In genomic region chr2:174597347-174598047, GRCh38 we compare ENCODE assay signal across 8 cellular contexts. TPM values are rescaled to one million over a fixed set of nuclear protein-coding genes. Genes with fewer than 3 reads are reported as not detected.
A peak's percentile ranks its signal among the peaks of the same experiment; 100 is the strongest.
DNase-seq lines count a peak whose midpoint lies in the region; ATAC-seq and TF ChIP-seq lines count a peak whose summit lies in the region.

A gene with protein sequence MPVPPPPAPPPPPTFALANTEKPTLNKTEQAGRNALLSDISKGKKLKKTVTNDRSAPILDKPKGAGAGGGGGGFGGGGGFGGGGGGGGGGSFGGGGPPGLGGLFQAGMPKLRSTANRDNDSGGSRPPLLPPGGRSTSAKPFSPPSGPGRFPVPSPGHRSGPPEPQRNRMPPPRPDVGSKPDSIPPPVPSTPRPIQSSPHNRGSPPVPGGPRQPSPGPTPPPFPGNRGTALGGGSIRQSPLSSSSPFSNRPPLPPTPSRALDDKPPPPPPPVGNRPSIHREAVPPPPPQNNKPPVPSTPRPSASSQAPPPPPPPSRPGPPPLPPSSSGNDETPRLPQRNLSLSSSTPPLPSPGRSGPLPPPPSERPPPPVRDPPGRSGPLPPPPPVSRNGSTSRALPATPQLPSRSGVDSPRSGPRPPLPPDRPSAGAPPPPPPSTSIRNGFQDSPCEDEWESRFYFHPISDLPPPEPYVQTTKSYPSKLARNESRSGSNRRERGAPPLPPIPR (minus strand): TSS chr2:174597804. CDS start chr2:174585573, 12,231 bp downstream.

- TF ChIP-seq CTCF in activated CD8-positive, alpha-beta T cell treated with anti-CD3 and anti-CD28 coated beads for 36 hours (IDR thresholded peaks at IDR 0.05), result no peak
- TF ChIP-seq CTCF in gastrocnemius medialis (IDR thresholded peaks at IDR 0.05 in 4 of 5, conservative IDR thresholded peaks at IDR 0.05 in 1 of 5), result no peak

- POLR2A ChIA-PET in activated CD8-positive, alpha-beta T cell treated with anti-CD3 and anti-CD28 coated beads for 36 hours (lab: Charles Lee), result interaction anchor here (0.5 to 12.4 kb wide), 8 partner anchors 14 to 127 kb away, joined by 3 to 198 read pairs (median 26); partner anchors contain the start of gene GPR155

- H3K4me3 Mint-ChIP-seq in activated CD8-positive, alpha-beta T cell treated with anti-CD3 and anti-CD28 coated beads for 36 hours, result peak within 1 kb of the TSS; percentile 87

- in situ Hi-C loops in KBM-7 (cut with MboI; ENCODE audit: low pct_unique_long_range_greater_than_20kb, low sequenced_read_pairs), result loop anchor here (25.0 kb wide), 1 partner anchor 90 kb away; no protein-coding TSS in a partner anchor
- in situ Hi-C loops in gastrocnemius medialis (cut with MboI; ENCODE audit: low sequenced_read_pairs in 4 of 4), result no loop called here

- peak within 1 kb of the TSS; percentile 1 to 23 (median 16) for H3K4me3 ChIP-seq in gastrocnemius medialis

- H3K9me3 Mint-ChIP-seq in activated CD8-positive, alpha-beta T cell treated with anti-CD3 and anti-CD28 coated beads for 36 hours, result peaks cover 9% of the 10 kb centered on the region

- CTCF ChIA-PET in activated CD8-positive, alpha-beta T cell treated with anti-CD3 and anti-CD28 coated beads for 36 hours (lab: Charles Lee), result interaction anchor here (0.6 to 13.7 kb wide), 19 partner anchors 9 to 108 kb away, joined by 3 to 102 read pairs (median 4); no protein-coding TSS in a partner anchor

- peak in 1 of 2 donors; percentile 47 for TF ChIP-seq POLR2A in gastrocnemius medialis (IDR thresholded peaks at IDR 0.05)

- H3K9me3 ChIP-seq in gastrocnemius medialis, result no peaks in the 10 kb centered on the region

- intact Hi-C loops in activated CD8-positive, alpha-beta T cell treated with anti-CD3 and anti-CD28 coated beads for 36 hours (cut with micrococcal nuclease), result loop anchor here (2.0 to 10.0 kb wide), 2 partner anchors 37 to 103 kb away; no protein-coding TSS in a partner anchor
- intact Hi-C loops in gastrocnemius medialis (cut with DNase I; ENCODE audit: low total_unique reads), result no loop called here

- peaks cover 72% of the 10 kb centered on the region for H3K36me3 Mint-ChIP-seq in activated CD8-positive, alpha-beta T cell treated with anti-CD3 and anti-CD28 coated beads for 36 hours (ENCODE audit: low read depth)

- no peaks in the 10 kb centered on the region for H3K27me3 Mint-ChIP-seq in activated CD8-positive, alpha-beta T cell treated with anti-CD3 and anti-CD28 coated beads for 36 hours

- peaks cover 4 to 5% of the 10 kb centered on the region in 2 donors for H3K4me1 ChIP-seq in gastrocnemius medialis

- peak; percentile 86 for DNase-seq in ELR (ENCODE audit: low read depth)
- DNase-seq in KBM-7, result peak; percentile 81
- peak; percentile 76 for DNase-seq in activated CD8-positive, alpha-beta T cell treated with anti-CD3 and anti-CD28 coated beads for 36 hours
- peak; percentile 90 for DNase-seq in fibroblast of peridontal ligament (ENCODE audit: extremely low read depth)
- DNase-seq in gastrocnemius medialis, result no peak
- DNase-seq in NCI-H1930 (lab: John Stamatoyannopoulos, UW), result no peak
- no peak for DNase-seq in OCI-M2 (lab: John Stamatoyannopoulos, UW; ENCODE audit: unreplicated experiment)

- H3K27ac Mint-ChIP-seq in activated CD8-positive, alpha-beta T cell treated with anti-CD3 and anti-CD28 coated beads for 36 hours, result peak within 1 kb of the TSS; percentile 100

- no peaks in the 10 kb centered on the region for H3K36me3 ChIP-seq in gastrocnemius medialis

- peak within 1 kb of the TSS; percentile 24 to 55 (median 40) for H3K27ac ChIP-seq in gastrocnemius medialis

- peak; percentile 44 for ATAC-seq in GM21447 (IDR thresholded peaks at IDR 0.05; ENCODE audit: unreplicated experiment)
- ATAC-seq in activated CD8-positive, alpha-beta T cell treated with anti-CD3 and anti-CD28 coated beads for 36 hours, result peak; percentile 52
- no peak for ATAC-seq in gastrocnemius medialis

- H3K4me1 Mint-ChIP-seq in activated CD8-positive, alpha-beta T cell treated with anti-CD3 and anti-CD28 coated beads for 36 hours (ENCODE audit: low read depth), result peaks cover 45% of the 10 kb centered on the region

- H3K27me3 ChIP-seq in gastrocnemius medialis, result no peaks in the 10 kb centered on the region

RNA-seq across cellular contexts. Expression of the gene that starts here (rescaled TPM):
- total RNA-seq in activated CD8-positive, alpha-beta T cell treated with anti-CD3 and anti-CD28 coated beads for 36 hours, result 100 to 1,000 TPM; 361 to 365 TPM
- 1 to 10 TPM; 3.1 to 8.4 (median 4.9) TPM for total RNA-seq in gastrocnemius medialis

Comparison
In these comparisons a context has a peak if more than half of its experiments do, and no peak if none do; other contexts are left out.
1. RNA of the gene that starts here (total RNA-seq): 361 to 365 TPM in activated CD8-positive, alpha-beta T cell treated with anti-CD3 and anti-CD28 coated beads for 36 hours; 3.1 to 8.4 TPM in gastrocnemius medialis; every median in the first group is over 10 times any median in the second.
2. DNase-seq: peak in ELR (single experiment), KBM-7 (single experiment), activated CD8-positive, alpha-beta T cell treated with anti-CD3 and anti-CD28 coated beads for 36 hours (single experiment) and fibroblast of peridontal ligament (single experiment); none in gastrocnemius medialis (0 of 2), NCI-H1930 (0 of 2) and OCI-M2 (single experiment).
3. ATAC-seq: peak in GM21447 (single experiment) and activated CD8-positive, alpha-beta T cell treated with anti-CD3 and anti-CD28 coated beads for 36 hours (single experiment); none in gastrocnemius medialis (0 of 2).